2 cellular contexts compared by ENCODE assay signal in genomic region chr20:23513164-23513563, GRCh38.
TF ChIP-seq lines count a peak whose summit lies in the region.

No MANE protein-coding gene starts in this region.

TF ChIP-seq in GM23338, 12 proteins besides CTCF, POLR2A, EP300 and RAD21:
- TF ChIP-seq ZNF331 (CRISPR knock-in tag; IDR thresholded peaks at IDR 0.05; ENCODE audit: low read depth) = no peak
- no peak for TF ChIP-seq JUNB (IDR thresholded peaks at IDR 0.05; ENCODE audit: unreplicated experiment)
- no peak for TF ChIP-seq ZNF462 (CRISPR knock-in tag; IDR thresholded peaks at IDR 0.05)
- TF ChIP-seq STAT1 (IDR thresholded peaks at IDR 0.05; ENCODE audit: unreplicated experiment) = no peak
- TF ChIP-seq NANOG (IDR thresholded peaks at IDR 0.05; ENCODE audit: borderline replicate concordance) = no peak
- TF ChIP-seq POLR2AphosphoS5 (IDR thresholded peaks at IDR 0.05; ENCODE audit: low read depth) = no peak

TF ChIP-seq in GM12878, 131 proteins besides CTCF, POLR2A, EP300 and RAD21:
- no peak for TF ChIP-seq SIN3A (IDR thresholded peaks at IDR 0.05; ENCODE audit: low read depth, low read length)
- peak; percentile 73 for TF ChIP-seq PKNOX1 (IDR thresholded peaks at IDR 0.05)
- TF ChIP-seq MEF2B (IDR thresholded peaks at IDR 0.05; ENCODE audit: partially characterized antibody, poor library complexity, severe bottlenecking) = no peak
